Comparison of ENCODE assay signal across 14 cellular contexts in the genomic region with DNA sequence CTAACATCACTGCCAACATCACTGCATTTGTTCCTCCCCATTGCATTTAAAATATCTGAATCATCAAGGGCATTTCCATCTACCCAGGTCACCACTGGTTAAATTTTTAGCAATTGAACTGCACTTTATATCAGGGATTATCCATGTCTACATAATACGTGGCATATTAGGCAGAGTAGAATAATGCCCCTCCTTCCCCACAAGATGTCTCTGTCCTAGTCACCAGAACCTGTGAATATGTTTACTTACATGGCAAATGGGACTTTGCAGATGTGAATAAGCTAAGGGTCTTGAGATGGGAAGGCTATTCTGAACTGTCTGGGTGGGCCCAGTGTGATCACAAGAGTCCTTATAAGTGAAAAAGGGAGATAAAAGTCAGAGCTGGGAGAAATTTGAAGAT.
DNase-seq lines count a peak whose midpoint lies in the region; ATAC-seq and TF ChIP-seq lines count a peak whose summit lies in the region.
"Had no signal": no experiment of that assay in that cellular context is flagged by ENCODE, and none has a peak within 500 bp of the region (broad histone marks: within the 10 kb centered on the region; RNA-seq: fewer than 3 reads in every experiment).

No MANE protein-coding gene starts in this region.

- no peak for TF ChIP-seq POLR2A in HCT116 (IDR thresholded peaks at IDR 0.05; ENCODE audit: borderline replicate concordance, extremely low read depth, insufficient read depth, insufficient read length)
- no peak for TF ChIP-seq POLR2A in stomach (IDR thresholded peaks at IDR 0.05)

- H3K9me2 ChIP-seq in HCT116 (ENCODE audit: insufficient read depth) (no peaks in the 10 kb centered on the region), PC-3 (replicated peaks; ENCODE audit: low read length) (no peaks in the 10 kb centered on the region)

- no peaks in the 10 kb centered on the region for H4K20me1 ChIP-seq in HCT116 (ENCODE audit: insufficient read depth)
- H4K20me1 ChIP-seq in PC-3 (ENCODE audit: low read length) = no peaks in the 10 kb centered on the region

- no peaks in the 10 kb centered on the region for H3K79me2 ChIP-seq in HCT116 (ENCODE audit: insufficient read depth, low read length)
- H3K79me2 ChIP-seq in PC-3 (ENCODE audit: low read length) = no peaks in the 10 kb centered on the region

- H3K9ac ChIP-seq in HCT116 (ENCODE audit: low read length) (no peak overlapping the region), PC-3 (ENCODE audit: low read length) (no peak overlapping the region)

- CTCF ChIA-PET in HCT116 (lab: Charles Lee) (no interaction called here), PC-3 (lab: Charles Lee) (interaction anchor here (0.7 kb wide), 1 partner anchor 177 kb away, joined by 3 read pairs; no protein-coding TSS in a partner anchor)

- H3K27me3 ChIP-seq in HCT116 (ENCODE audit: insufficient read depth, low read length) = no peaks in the 10 kb centered on the region
- H3K27me3 ChIP-seq in PC-3 (ENCODE audit: low read length) = no peaks in the 10 kb centered on the region
- H3K27me3 ChIP-seq in stomach = no peaks in the 10 kb centered on the region

- RAD21 ChIA-PET in HCT116 (lab: Charles Lee; ENCODE audit: low non-redundant PET in 1 of 2, low total read pairs in 2 of 2, uncharacterized antibody in 2 of 2, unreplicated experiment in 2 of 2) = no interaction called here

- POLR2A ChIA-PET in HCT116 (lab: Charles Lee) = no interaction called here
- POLR2A ChIA-PET in PC-3 (lab: Charles Lee; ENCODE audit: unreplicated experiment) = no interaction called here

- TF ChIP-seq CTCF in HCT116 (IDR thresholded peaks at IDR 0.05 in 2 of 3, conservative IDR thresholded peaks at IDR 0.05 in 1 of 3; ENCODE audit: borderline replicate concordance in 1 of 3, insufficient read depth in 1 of 3, low read depth in 2 of 3, low read length in 2 of 3) (0 out of 6 replicates have a peak, but pooled peaks of 1 of the 3 experiments have one; percentile 8), PC-3 (conservative IDR thresholded peaks at IDR 0.05; ENCODE audit: low read depth, low read length) (no peak; the same call in 1 of the 2 replicates), fibroblast of pulmonary artery (IDR thresholded peaks at IDR 0.05; ENCODE audit: low read length, missing control alignments) (peak; percentile 29), stomach (IDR thresholded peaks at IDR 0.05) (no peak)

- H2AFZ ChIP-seq in HCT116 (ENCODE audit: low read depth, low read length, poor library complexity, severe bottlenecking) (no peak overlapping the region), PC-3 (ENCODE audit: low read length) (no peak overlapping the region)

- no peak overlapping the region for H3K4me3 ChIP-seq in HCT116 (replicated peaks in 1 of 2; ENCODE audit: low read depth in 1 of 2, low read length in 2 of 2)
- no peak overlapping the region for H3K4me3 ChIP-seq in PC-3 (ENCODE audit: low read length)
- H3K4me3 ChIP-seq in fibroblast of pulmonary artery (replicated peaks; ENCODE audit: low read depth, low read length) = no peak overlapping the region
- H3K4me3 ChIP-seq in stomach = no peak overlapping the region

- DNase-seq in ELR (ENCODE audit: low read depth) (peak; percentile 33), HCT116 (ENCODE audit: low read depth, low spot score) (no peak), PC-3 (peak; percentile 13), fibroblast of pulmonary artery (ENCODE audit: low read depth) (peak; percentile 29), ACHN (no peak), stomach (no peak)
- DNase-seq in activated effector memory CD4-positive, alpha-beta T cell treated with Interleukin-2 at 50 U/mL for 16 hours = no peak
- DNase-seq: activated CD4-positive, alpha-beta T cell treated with anti-CD3 and anti-CD28 coated beads for 4 hours; CD8-positive, alpha-beta T cell; cortex of kidney; immature natural killer cell; Karpas-422; occipital lobe had no signal

- H3F3A ChIP-seq in PC-3 (ENCODE audit: low read length, unreplicated experiment) = no peaks in the 10 kb centered on the region

- BruUV-seq in HCT116 (replicated peaks; lab: Mats Ljungman, UMichigan) (no TSS peak), PC-3 (replicated peaks; lab: Mats Ljungman, UMichigan) (no TSS peak)

- no peak; the same call in 1 of the 2 replicates for TF ChIP-seq RAD21 in HCT116 (IDR thresholded peaks at IDR 0.05; ENCODE audit: low read depth)

- 14 to 33% (median 25%) methylated on average over 1 of the region's 1 CpG for WGBS in stomach, 5 donors

- 0 out of 2 replicates have a peak, but pooled peaks have one; percentile 45 for ATAC-seq in HCT116
- ATAC-seq in PC-3 = no peak
- ATAC-seq in GM19023 (IDR thresholded peaks at IDR 0.05; ENCODE audit: unreplicated experiment) = no peak
- ATAC-seq: CD8-positive, alpha-beta T cell had no signal

- H3K27ac ChIP-seq in HCT116 (ENCODE audit: low read depth, low read length) (no peak overlapping the region), PC-3 (ENCODE audit: low read length) (no peak overlapping the region), stomach (no peak overlapping the region)

- intact Hi-C loops in HCT116 (cut with micrococcal nuclease) (loop anchor here (10.0 kb wide), 1 partner anchor 373 kb away; no protein-coding TSS in a partner anchor), PC-3 (cut with micrococcal nuclease) (loop anchor here (10.0 kb wide), 1 partner anchor 107 kb away; no protein-coding TSS in a partner anchor), stomach (cut with DNase I; ENCODE audit: low total_unique reads) (no loop called here)

- in situ Hi-C loops in ACHN (cut with HindIII; ENCODE audit: low pct_ligation_motif_present, low pct_unique_long_range_greater_than_20kb, low sequenced_read_pairs) = no loop called here

- H3K9me3 ChIP-seq in HCT116 (ENCODE audit: control insufficient read depth in 1 of 2, insufficient read depth in 1 of 2, low read depth in 1 of 2, low read length in 2 of 2) = no peaks in the 10 kb centered on the region
- H3K9me3 ChIP-seq in PC-3 (ENCODE audit: low read length) = no peaks in the 10 kb centered on the region
- H3K9me3 ChIP-seq in stomach = no peaks in the 10 kb centered on the region

- H3K4me1 ChIP-seq in HCT116 (ENCODE audit: control insufficient read depth in 1 of 2, insufficient read depth in 2 of 2, low read length in 2 of 2) (no peaks in the 10 kb centered on the region), PC-3 (ENCODE audit: insufficient read depth, low read length) (no peaks in the 10 kb centered on the region), stomach (peaks cover 0 to 19% (median 4%) of the 10 kb centered on the region in 4 donors)

- no peak for TF ChIP-seq EP300 in stomach (IDR thresholded peaks at IDR 0.05)

- H3K36me3 ChIP-seq in HCT116 (ENCODE audit: control insufficient read depth in 1 of 2, insufficient read depth in 2 of 2, low read length in 2 of 2) (no peaks in the 10 kb centered on the region), PC-3 (ENCODE audit: low read depth, low read length) (no peaks in the 10 kb centered on the region), stomach (no peaks in the 10 kb centered on the region)

- H3K4me2 ChIP-seq in HCT116 (ENCODE audit: low read length) (no peak overlapping the region), PC-3 (ENCODE audit: low read length) (no peak overlapping the region)

TF ChIP-seq in HCT116, 20 proteins besides CTCF, POLR2A, EP300 and RAD21 (continues in another document):
- no peak for TF ChIP-seq EZH2phosphoT487 (IDR thresholded peaks at IDR 0.05; ENCODE audit: borderline replicate concordance)
- TF ChIP-seq YY1 (IDR thresholded peaks at IDR 0.05; ENCODE audit: extremely low read depth, insufficient replicate concordance, low read depth, low read length) = no peak
- TF ChIP-seq ELF1 (IDR thresholded peaks at IDR 0.05; ENCODE audit: borderline replicate concordance, low read depth) = no peak
- TF ChIP-seq EZH2 (IDR thresholded peaks at IDR 0.05) = no peak
- TF ChIP-seq REST (IDR thresholded peaks at IDR 0.05; ENCODE audit: low read depth) = no peak
- TF ChIP-seq CBX3 (IDR thresholded peaks at IDR 0.05; ENCODE audit: low read depth) = no peak
- no peak for TF ChIP-seq ATF3 (IDR thresholded peaks at IDR 0.05)
- TF ChIP-seq JUND (IDR thresholded peaks at IDR 0.05) = no peak
- TF ChIP-seq ZFX (IDR thresholded peaks at IDR 0.05) = no peak
- TF ChIP-seq SP1 (IDR thresholded peaks at IDR 0.05; ENCODE audit: low read depth) = no peak

Comparison
In these comparisons a context has a peak if more than half of its experiments do, and no peak if none do; other contexts are left out.
1. DNase-seq: peak in ELR (single experiment), PC-3 (single experiment) and fibroblast of pulmonary artery (single experiment); none in HCT116 (single experiment), activated effector memory CD4-positive, alpha-beta T cell treated with Interleukin-2 at 50 U/mL for 16 hours (single experiment), ACHN (single experiment) and stomach (single experiment).